In the genomic region with DNA sequence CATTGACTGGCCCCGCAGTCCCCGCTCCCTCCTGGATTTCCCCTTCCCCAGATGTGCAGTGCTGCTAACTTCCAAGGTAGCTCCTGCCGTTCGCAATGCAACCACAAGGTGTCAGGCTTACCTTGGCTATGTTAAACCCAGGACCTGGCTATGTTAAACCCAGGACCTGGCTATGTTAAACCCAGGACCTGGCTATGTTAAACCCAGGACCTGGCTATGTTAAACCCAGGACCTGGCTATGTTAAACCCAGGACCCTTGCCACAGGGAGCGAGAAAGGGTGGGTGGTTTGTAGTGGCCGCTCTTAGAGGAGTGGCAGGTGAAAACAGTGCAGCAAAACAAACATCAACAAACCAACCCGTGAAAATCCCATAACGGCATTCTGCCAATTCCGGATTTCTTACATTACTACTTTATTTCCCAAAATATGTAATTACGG, we compare ENCODE assay signal across 2 cellular contexts.
TF ChIP-seq lines count a peak whose summit lies in the region.

No MANE protein-coding gene starts in this region.

TF ChIP-seq in Ishikawa, 13 proteins besides CTCF, POLR2A, EP300 and RAD21 (continued from another document):
- TF ChIP-seq ZBTB7A (IDR thresholded peaks at IDR 0.05; ENCODE audit: low read depth): 0 out of 2 replicates have a peak, but pooled peaks have one; percentile 57
- TF ChIP-seq TEAD4 (IDR thresholded peaks at IDR 0.05): no peak

TF ChIP-seq in SK-N-SH treated with all-trans-retinoic acid at 6 μM for 48 hours, 23 proteins besides CTCF, POLR2A, EP300 and RAD21 (continued from another document):
- TF ChIP-seq, protein P1, sequence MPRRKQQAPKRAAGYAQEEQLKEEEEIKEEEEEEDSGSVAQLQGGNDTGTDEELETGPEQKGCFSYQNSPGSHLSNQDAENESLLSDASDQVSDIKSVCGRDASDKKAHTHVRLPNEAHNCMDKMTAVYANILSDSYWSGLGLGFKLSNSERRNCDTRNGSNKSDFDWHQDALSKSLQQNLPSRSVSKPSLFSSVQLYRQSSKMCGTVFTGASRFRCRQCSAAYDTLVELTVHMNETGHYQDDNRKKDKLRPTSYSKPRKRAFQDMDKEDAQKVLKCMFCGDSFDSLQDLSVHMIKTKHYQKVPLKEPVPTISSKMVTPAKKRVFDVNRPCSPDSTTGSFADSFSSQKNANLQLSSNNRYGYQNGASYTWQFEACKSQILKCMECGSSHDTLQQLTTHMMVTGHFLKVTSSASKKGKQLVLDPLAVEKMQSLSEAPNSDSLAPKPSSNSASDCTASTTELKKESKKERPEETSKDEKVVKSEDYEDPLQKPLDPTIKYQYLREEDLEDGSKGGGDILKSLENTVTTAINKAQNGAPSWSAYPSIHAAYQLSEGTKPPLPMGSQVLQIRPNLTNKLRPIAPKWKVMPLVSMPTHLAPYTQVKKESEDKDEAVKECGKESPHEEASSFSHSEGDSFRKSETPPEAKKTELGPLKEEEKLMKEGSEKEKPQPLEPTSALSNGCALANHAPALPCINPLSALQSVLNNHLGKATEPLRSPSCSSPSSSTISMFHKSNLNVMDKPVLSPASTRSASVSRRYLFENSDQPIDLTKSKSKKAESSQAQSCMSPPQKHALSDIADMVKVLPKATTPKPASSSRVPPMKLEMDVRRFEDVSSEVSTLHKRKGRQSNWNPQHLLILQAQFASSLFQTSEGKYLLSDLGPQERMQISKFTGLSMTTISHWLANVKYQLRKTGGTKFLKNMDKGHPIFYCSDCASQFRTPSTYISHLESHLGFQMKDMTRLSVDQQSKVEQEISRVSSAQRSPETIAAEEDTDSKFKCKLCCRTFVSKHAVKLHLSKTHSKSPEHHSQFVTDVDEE (CRISPR knock-in tag; IDR thresholded peaks at IDR 0.05): no peak
- TF ChIP-seq, protein P2, sequence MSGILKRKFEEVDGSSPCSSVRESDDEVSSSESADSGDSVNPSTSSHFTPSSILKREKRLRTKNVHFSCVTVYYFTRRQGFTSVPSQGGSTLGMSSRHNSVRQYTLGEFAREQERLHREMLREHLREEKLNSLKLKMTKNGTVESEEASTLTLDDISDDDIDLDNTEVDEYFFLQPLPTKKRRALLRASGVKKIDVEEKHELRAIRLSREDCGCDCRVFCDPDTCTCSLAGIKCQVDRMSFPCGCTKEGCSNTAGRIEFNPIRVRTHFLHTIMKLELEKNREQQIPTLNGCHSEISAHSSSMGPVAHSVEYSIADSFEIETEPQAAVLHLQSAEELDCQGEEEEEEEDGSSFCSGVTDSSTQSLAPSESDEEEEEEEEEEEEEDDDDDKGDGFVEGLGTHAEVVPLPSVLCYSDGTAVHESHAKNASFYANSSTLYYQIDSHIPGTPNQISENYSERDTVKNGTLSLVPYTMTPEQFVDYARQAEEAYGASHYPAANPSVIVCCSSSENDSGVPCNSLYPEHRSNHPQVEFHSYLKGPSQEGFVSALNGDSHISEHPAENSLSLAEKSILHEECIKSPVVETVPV (CRISPR knock-in tag; IDR thresholded peaks at IDR 0.05): no peak
- TF ChIP-seq ZNF70 (CRISPR knock-in tag; IDR thresholded peaks at IDR 0.05): no peak
- TF ChIP-seq, protein P3, sequence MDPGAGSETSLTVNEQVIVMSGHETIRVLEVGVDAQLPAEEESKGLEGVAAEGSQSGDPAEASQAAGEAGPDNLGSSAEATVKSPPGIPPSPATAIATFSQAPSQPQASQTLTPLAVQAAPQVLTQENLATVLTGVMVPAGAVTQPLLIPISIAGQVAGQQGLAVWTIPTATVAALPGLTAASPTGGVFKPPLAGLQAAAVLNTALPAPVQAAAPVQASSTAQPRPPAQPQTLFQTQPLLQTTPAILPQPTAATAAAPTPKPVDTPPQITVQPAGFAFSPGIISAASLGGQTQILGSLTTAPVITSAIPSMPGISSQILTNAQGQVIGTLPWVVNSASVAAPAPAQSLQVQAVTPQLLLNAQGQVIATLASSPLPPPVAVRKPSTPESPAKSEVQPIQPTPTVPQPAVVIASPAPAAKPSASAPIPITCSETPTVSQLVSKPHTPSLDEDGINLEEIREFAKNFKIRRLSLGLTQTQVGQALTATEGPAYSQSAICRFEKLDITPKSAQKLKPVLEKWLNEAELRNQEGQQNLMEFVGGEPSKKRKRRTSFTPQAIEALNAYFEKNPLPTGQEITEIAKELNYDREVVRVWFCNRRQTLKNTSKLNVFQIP (CRISPR knock-in tag; IDR thresholded peaks at IDR 0.05; ENCODE audit: borderline replicate concordance, low read depth): no peak
- no peak for TF ChIP-seq OSR1 (CRISPR knock-in tag; IDR thresholded peaks at IDR 0.05)
- TF ChIP-seq ISL1 (CRISPR knock-in tag; IDR thresholded peaks at IDR 0.05): no peak
- no peak for TF ChIP-seq ESRRG (CRISPR knock-in tag; IDR thresholded peaks at IDR 0.05)
- no peak for TF ChIP-seq TOX (CRISPR knock-in tag; IDR thresholded peaks at IDR 0.05; ENCODE audit: borderline replicate concordance)
- TF ChIP-seq CSDC2 (CRISPR knock-in tag; IDR thresholded peaks at IDR 0.05): no peak
- TF ChIP-seq ZFP3 (CRISPR knock-in tag; IDR thresholded peaks at IDR 0.05): no peak
